18 cellular contexts compared by ENCODE assay signal in genomic region chr2:201021914-201022313, GRCh38. TPM values are rescaled to one million over a fixed set of nuclear protein-coding genes. Genes with fewer than 3 reads are reported as not detected.
DNase-seq lines count a peak whose midpoint lies in the region; ATAC-seq, FAIRE-seq and TF ChIP-seq lines count a peak whose summit lies in the region.
"Had no signal": no experiment of that assay in that cellular context is flagged by ENCODE, and none has a peak within 500 bp of the region (broad histone marks: within the 10 kb centered on the region; RNA-seq: fewer than 3 reads in every experiment).

No MANE protein-coding gene starts in this region.

- no peak for DNase-seq in CD8-positive, alpha-beta memory T cell
- DNase-seq in Panc1 (ENCODE audit: low read depth, low spot score) (no peak), fibroblast of villous mesenchyme (ENCODE audit: low read depth) (peak; percentile 42), posterior vena cava (ENCODE audit: low spot score) (no peak), H54 (ENCODE audit: insufficient read length, low spot score) (no peak), GM10266 (ENCODE audit: extremely low spot score) (no peak)
- DNase-seq: BE2C; colonic mucosa; KG1; naive thymus-derived CD8-positive, alpha-beta T cell; NCI-H1694; NCI-H69; Right ventricle myocardium superior; T-helper 9 cell; upper lobe of right lung had no signal

- ATAC-seq in GM19438 (IDR thresholded peaks at IDR 0.05; ENCODE audit: low read depth, unreplicated experiment) (peak; percentile 56), Panc1 (no peak), HG03025 (IDR thresholded peaks at IDR 0.05; ENCODE audit: low FRiP score, unreplicated experiment) (no peak)
- ATAC-seq: GM23338; naive thymus-derived CD8-positive, alpha-beta T cell; upper lobe of right lung had no signal

- peaks cover 0 to 1% (median 0%) of the 10 kb centered on the region in 5 donors for H3K9me3 Mint-ChIP-seq in CD8-positive, alpha-beta memory T cell
- H3K9me3 Mint-ChIP-seq: GM23338 had no signal

- TF ChIP-seq POLR2A in H54 (IDR thresholded peaks at IDR 0.05; ENCODE audit: low read depth, low read length) = no peak

- H3K4me3 Mint-ChIP-seq in CD8-positive, alpha-beta memory T cell = no peak overlapping the region
- H3K4me3 Mint-ChIP-seq: GM23338; naive thymus-derived CD8-positive, alpha-beta T cell had no signal

- POLR2A ChIA-PET in CD8-positive, alpha-beta memory T cell (lab: Charles Lee) = interaction anchor here (0.9 kb wide), 1 partner anchor 10 kb away, joined by 3 read pairs; no protein-coding TSS in a partner anchor
- POLR2A ChIA-PET in Panc1 (lab: Charles Lee) = no interaction called here

- peaks cover 11 to 67% (median 29%) of the 10 kb centered on the region in 3 donors for H3K36me3 Mint-ChIP-seq in CD8-positive, alpha-beta memory T cell

- in situ Hi-C loops in Panc1 (cut with HindIII; ENCODE audit: low pct_unique_long_range_greater_than_20kb, low sequenced_read_pairs) = no loop called here

- FAIRE-seq in H54 (lab: Jason Lieb, UNC) = no peak

- peaks cover 18 to 45% (median 37%) of the 10 kb centered on the region in 3 donors for H3K4me1 Mint-ChIP-seq in CD8-positive, alpha-beta memory T cell
- H3K4me1 Mint-ChIP-seq: GM23338 had no signal

- no peak for TF ChIP-seq CTCF in Panc1 (IDR thresholded peaks at IDR 0.05)
- TF ChIP-seq CTCF in fibroblast of villous mesenchyme (IDR thresholded peaks at IDR 0.05; ENCODE audit: insufficient read depth, low read depth, low read length) = no peak
- no peak for TF ChIP-seq CTCF in GM10266 (IDR thresholded peaks at IDR 0.05; ENCODE audit: control insufficient read depth, insufficient read depth, low read depth, missing control alignments)

- TSS peak; percentile 35 for BruUV-seq in Panc1 (replicated peaks; lab: Mats Ljungman, UMichigan)

- H3K27me3 ChIP-seq in CD8-positive, alpha-beta memory T cell (ENCODE audit: insufficient read depth, low read length, poor library complexity, severe bottlenecking) = no peaks in the 10 kb centered on the region
- H3K27me3 ChIP-seq in Panc1 (ENCODE audit: control insufficient read depth, insufficient read depth, low read length) = no peaks in the 10 kb centered on the region
- H3K27me3 ChIP-seq: BE2C, colonic mucosa, upper lobe of right lung had no signal

- no peaks in the 10 kb centered on the region for H3K27me3 Mint-ChIP-seq in CD8-positive, alpha-beta memory T cell
- H3K27me3 Mint-ChIP-seq: naive thymus-derived CD8-positive, alpha-beta T cell had no signal

- H3K27ac Mint-ChIP-seq in CD8-positive, alpha-beta memory T cell = peak overlapping the region in 6 of 8 donors; percentile 32 to 86 (median 60)
- H3K27ac Mint-ChIP-seq: GM23338 had no signal

- no peak overlapping the region for H3K27ac ChIP-seq in CD8-positive, alpha-beta memory T cell (ENCODE audit: low read depth, low read length)
- no peak overlapping the region for H3K27ac ChIP-seq in Panc1 (ENCODE audit: low read length)
- H3K27ac ChIP-seq: colonic mucosa, upper lobe of right lung had no signal

- CTCF ChIA-PET in CD8-positive, alpha-beta memory T cell (lab: Charles Lee) = interaction anchor here (1.2 kb wide), 1 partner anchor 211 kb away, joined by 3 read pairs; no protein-coding TSS in a partner anchor
- CTCF ChIA-PET in Panc1 (lab: Charles Lee) = no interaction called here

- no peaks in the 10 kb centered on the region for H3K4me1 ChIP-seq in CD8-positive, alpha-beta memory T cell (ENCODE audit: insufficient read depth, low read length)
- H3K4me1 ChIP-seq in Panc1 (ENCODE audit: control insufficient read depth, insufficient read depth, low read length) = no peaks in the 10 kb centered on the region
- H3K4me1 ChIP-seq: BE2C, colonic mucosa, upper lobe of right lung had no signal

- no peak overlapping the region for H3K4me3 ChIP-seq in CD8-positive, alpha-beta memory T cell (ENCODE audit: low read length)
- H3K4me3 ChIP-seq in Panc1 (ENCODE audit: low read depth in 2 of 2, low read length in 2 of 2) (no peak overlapping the region), fibroblast of villous mesenchyme (ENCODE audit: low read depth, low read length) (no peak overlapping the region)
- H3K4me3 ChIP-seq: colonic mucosa, GM23338, upper lobe of right lung had no signal

- H3K9me3 ChIP-seq in CD8-positive, alpha-beta memory T cell (ENCODE audit: low read length) = no peaks in the 10 kb centered on the region
- no peaks in the 10 kb centered on the region for H3K9me3 ChIP-seq in Panc1 (ENCODE audit: control insufficient read depth, insufficient read depth, low read depth, low read length)
- H3K9me3 ChIP-seq: BE2C, colonic mucosa, upper lobe of right lung had no signal

- intact Hi-C loops in Panc1 (cut with micrococcal nuclease; ENCODE audit: unreplicated experiment) = no loop called here
- intact Hi-C loops in posterior vena cava (cut with DNase I) = no loop called here

- H3K36me3 ChIP-seq in CD8-positive, alpha-beta memory T cell (ENCODE audit: insufficient read depth, low read length) = peaks cover 9% of the 10 kb centered on the region
- peaks cover 2% of the 10 kb centered on the region; the same call in 1 of the 2 replicates for H3K36me3 ChIP-seq in Panc1 (ENCODE audit: control insufficient read depth, insufficient read depth, low read length)
- H3K36me3 ChIP-seq: BE2C, colonic mucosa had no signal

RNA-seq across cellular contexts. Expression of gene HYCC2, which starts 49.6 kb away (rescaled TPM):
- total RNA-seq in CD8-positive, alpha-beta memory T cell = 10 to 100 TPM; 25.5 to 27.7 TPM
- 32.9 TPM for polyA plus RNA-seq in CD8-positive, alpha-beta memory T cell
- total RNA-seq in Panc1 (2021; ENCODE audit: unreplicated experiment) = 12.0 TPM
- polyA plus RNA-seq in Panc1 (2012; ENCODE audit: insufficient read length) = 1.9 TPM
- total RNA-seq in fibroblast of villous mesenchyme = 11.3 and 17.7 TPM in 2 replicates
- total RNA-seq in posterior vena cava = 10 to 100 TPM; 21.2 to 21.5 TPM

RNA-seq across cellular contexts. Expression of gene NDUFB3, which starts 49.9 kb away (rescaled TPM):
- total RNA-seq in CD8-positive, alpha-beta memory T cell = 100 to 1,000 TPM; 129 to 145 TPM
- polyA plus RNA-seq in CD8-positive, alpha-beta memory T cell = 269 TPM
- 88.6 TPM for total RNA-seq in Panc1 (2021; ENCODE audit: unreplicated experiment)
- polyA plus RNA-seq in Panc1 (2012; ENCODE audit: insufficient read length) = 47.9 TPM
- 44.1 and 54.0 TPM in 2 replicates for total RNA-seq in fibroblast of villous mesenchyme
- 10 to 100 TPM; 60.6 to 69.0 TPM for total RNA-seq in posterior vena cava

RNA-seq across cellular contexts. Expression of gene ORC2, which starts 58.5 kb away (rescaled TPM):
- 10 to 100 TPM; 47.9 to 51.9 TPM for total RNA-seq in CD8-positive, alpha-beta memory T cell
- 8.5 TPM for polyA plus RNA-seq in CD8-positive, alpha-beta memory T cell
- total RNA-seq in Panc1 (2021; ENCODE audit: unreplicated experiment) (41.8 TPM), fibroblast of villous mesenchyme (10.0 and 22.5 TPM in 2 replicates), posterior vena cava (10 to 100 TPM; 19.2 to 21.3 TPM)
- 17.7 TPM for polyA plus RNA-seq in Panc1 (2012; ENCODE audit: insufficient read length)
